9 cellular contexts compared by ENCODE assay signal in genomic region chr6:161418458-161418945, GRCh38.
DNase-seq lines count a peak whose midpoint lies in the region; ATAC-seq and TF ChIP-seq lines count a peak whose summit lies in the region.
"Had no signal": no experiment of that assay in that cellular context is flagged by ENCODE, and none has a peak within 500 bp of the region (broad histone marks: within the 10 kb centered on the region; RNA-seq: fewer than 3 reads in every experiment).

No MANE protein-coding gene starts in this region.

- no peaks in the 10 kb centered on the region for H3K27me3 ChIP-seq in thoracic aorta (replicated peaks; ENCODE audit: insufficient read depth)

- no peaks in the 10 kb centered on the region for H3K4me1 ChIP-seq in OCI-LY7 (ENCODE audit: insufficient read depth, low read length, poor library complexity, severe bottlenecking)
- peaks cover 0 to 16% of the 10 kb centered on the region in 2 donors for H3K4me1 ChIP-seq in thoracic aorta (ENCODE audit: control insufficient read depth in 1 of 2, low read depth in 2 of 2)

- H3K9me3 Mint-ChIP-seq in chondrocyte (ENCODE audit: low read depth) = peaks cover 5% of the 10 kb centered on the region
- H3K9me3 Mint-ChIP-seq: activated naive CD4-positive, alpha-beta T cell treated with anti-CD3 and anti-CD28 coated beads, Interleukin-2, amount 50 U/mL, for 72 hours had no signal

- no peaks in the 10 kb centered on the region for H3K79me2 ChIP-seq in OCI-LY7 (ENCODE audit: insufficient read depth, low read depth, low read length)

- no TSS peak for BruUV-seq in OCI-LY7 (replicated peaks; lab: Mats Ljungman, UMichigan)

- no peaks in the 10 kb centered on the region for H3K27me3 Mint-ChIP-seq in chondrocyte (ENCODE audit: low read depth)

- H3K27ac ChIP-seq in OCI-LY7 (ENCODE audit: low read depth, low read length, poor library complexity, severe bottlenecking) = no peak overlapping the region
- H3K27ac ChIP-seq in thoracic aorta = no peak overlapping the region

- H3K4me3 ChIP-seq in OCI-LY7 (ENCODE audit: low read depth, low read length, poor library complexity, severe bottlenecking) (no peak overlapping the region), thoracic aorta (no peak overlapping the region)

- no peak overlapping the region for H2AFZ ChIP-seq in OCI-LY7 (ENCODE audit: low read length)

- peak; percentile 21 for DNase-seq in DMS114 treated with DMSO at 0.1 percent for 48 hours (lab: John Stamatoyannopoulos, UW; ENCODE audit: unreplicated experiment)
- DNase-seq in HT-29 (ENCODE audit: low spot score) = peak; percentile 74
- peak; percentile 58 for DNase-seq in OCI-LY7 (ENCODE audit: low spot score)
- no peak for DNase-seq in chondrocyte (ENCODE audit: low spot score)
- peak; percentile 91 for DNase-seq in left kidney (ENCODE audit: low read depth, low spot score)
- DNase-seq in thoracic aorta (ENCODE audit: low spot score) = peak; percentile 25

- no peaks in the 10 kb centered on the region for H3K9me2 ChIP-seq in OCI-LY7 (ENCODE audit: insufficient read depth, low read length)

- CTCF ChIA-PET in OCI-LY7 (lab: Charles Lee; ENCODE audit: unreplicated experiment) = no interaction called here

- ATAC-seq in GM19035 (IDR thresholded peaks at IDR 0.05; ENCODE audit: unreplicated experiment) (peak; percentile 71), thoracic aorta (ENCODE audit: insufficient number of reproducible peaks, low FRiP score, low read depth) (no peak), GM21447 (IDR thresholded peaks at IDR 0.05; ENCODE audit: unreplicated experiment) (no peak)
- ATAC-seq: activated naive CD4-positive, alpha-beta T cell treated with anti-CD3 and anti-CD28 coated beads, Interleukin-2, amount 50 U/mL, for 72 hours had no signal

- TF ChIP-seq CTCF in OCI-LY7 (conservative IDR thresholded peaks at IDR 0.05; ENCODE audit: low read length) (peak; percentile 91), chondrocyte (IDR thresholded peaks at IDR 0.05) (peak; percentile 91), thoracic aorta (IDR thresholded peaks at IDR 0.05) (peak; percentile 68)

- H3K4me3 Mint-ChIP-seq in chondrocyte (ENCODE audit: unreplicated experiment) = no peak overlapping the region

- no peaks in the 10 kb centered on the region for H3K36me3 ChIP-seq in OCI-LY7 (ENCODE audit: insufficient read depth, low read length)
- H3K36me3 ChIP-seq in thoracic aorta = no peaks in the 10 kb centered on the region

- H3K4me1 Mint-ChIP-seq in chondrocyte (ENCODE audit: low read depth) = peaks cover 70% of the 10 kb centered on the region

- H3K9me3 ChIP-seq in OCI-LY7 (ENCODE audit: low read length) = no peaks in the 10 kb centered on the region
- no peaks in the 10 kb centered on the region for H3K9me3 ChIP-seq in thoracic aorta

- POLR2A ChIA-PET in OCI-LY7 (lab: Charles Lee) = interaction anchor here (0.5 to 0.6 kb wide), 2 partner anchors 14 to 108 kb away, joined by 3 read pairs; no protein-coding TSS in a partner anchor

- intact Hi-C loops in OCI-LY7 (cut with micrococcal nuclease; ENCODE audit: unreplicated experiment) = loop anchor here (10.0 kb wide), 1 partner anchor 276 kb away; no protein-coding TSS in a partner anchor

- no peak overlapping the region for H3K4me2 ChIP-seq in OCI-LY7 (ENCODE audit: low read length)

- no peaks in the 10 kb centered on the region for H3K36me3 Mint-ChIP-seq in chondrocyte (ENCODE audit: low read depth)
- H3K36me3 Mint-ChIP-seq: activated naive CD4-positive, alpha-beta T cell treated with anti-CD3 and anti-CD28 coated beads, Interleukin-2, amount 50 U/mL, for 72 hours had no signal

- H3K27ac Mint-ChIP-seq in chondrocyte (ENCODE audit: unreplicated experiment) = peak overlapping the region; percentile 92
- H3K27ac Mint-ChIP-seq: activated naive CD4-positive, alpha-beta T cell treated with anti-CD3 and anti-CD28 coated beads, Interleukin-2, amount 50 U/mL, for 72 hours had no signal

- H4K20me1 ChIP-seq in OCI-LY7 (ENCODE audit: insufficient read depth, low read length) = no peaks in the 10 kb centered on the region
